21 cellular contexts compared by ENCODE assay signal in genomic region chr18:42340423-42341009, GRCh38.
"Had no signal": no experiment of that assay in that cellular context is flagged by ENCODE, and none has a peak within 500 bp of the region (broad histone marks: within the 10 kb centered on the region; RNA-seq: fewer than 3 reads in every experiment).

No MANE protein-coding gene starts in this region.

- H3K4me1 ChIP-seq: esophagus squamous epithelium, parathyroid adenoma, psoas muscle, spleen, testis, tibial nerve, upper lobe of right lung, vagina had no signal

- DNase-seq: dermis blood vessel endothelial cell; esophagus squamous epithelium; foreskin fibroblast; kidney; left cardiac atrium; left ventricle myocardium superior; naive thymus-derived CD4-positive, alpha-beta T cell; nephron progenitor cell; psoas muscle; retina; spleen; stimulated activated CD4-positive, alpha-beta T cell treated with anti-CD3 and anti-CD28 coated beads, Interleukin-15, amount 100 ng/mL, for 24 hours; stimulated activated CD4-positive, alpha-beta T cell treated with anti-CD3 and anti-CD28 coated beads, Interleukin-1b, Interleukin-23, amount 100 ng/mL, for 48 hours; stimulated activated CD4-positive, alpha-beta T cell treated with anti-CD3 and anti-CD28 coated beads, Interleukin-4, amount 100 ng/mL, for 24 hours; testis; upper lobe of right lung had no signal

- FAIRE-seq: kidney had no signal

- H3K36me3 ChIP-seq: esophagus squamous epithelium, spleen, tibial nerve, upper lobe of right lung, vagina had no signal

- H3K27ac ChIP-seq: esophagus squamous epithelium, parathyroid adenoma, psoas muscle, spleen, testis, tibial nerve, upper lobe of right lung, vagina had no signal

- H2AFZ ChIP-seq: parathyroid adenoma had no signal

- H3K9ac ChIP-seq: parathyroid adenoma had no signal

- H3K79me2 ChIP-seq: parathyroid adenoma had no signal

- H3K27me3 ChIP-seq: esophagus squamous epithelium, spleen, testis, tibial nerve, upper lobe of right lung, vagina had no signal

- H3K9me3 ChIP-seq: psoas muscle, testis, upper lobe of right lung, vagina had no signal

- H3K4me3 ChIP-seq: esophagus squamous epithelium, psoas muscle, spleen, testis, tibial nerve, upper lobe of right lung, vagina had no signal

- ATAC-seq: left cardiac atrium; naive thymus-derived CD4-positive, alpha-beta T cell; psoas muscle; sciatic nerve; stimulated activated memory B cell treated with anti-CD40 and anti-IgM and Interleukin-4, amounts not matched to agents 10 μg/mL and 1 μg/mL and 100 μg/mL, for 72 hours; upper lobe of right lung had no signal
